ENCODE assay signal across 8 cellular contexts in the genomic region with DNA sequence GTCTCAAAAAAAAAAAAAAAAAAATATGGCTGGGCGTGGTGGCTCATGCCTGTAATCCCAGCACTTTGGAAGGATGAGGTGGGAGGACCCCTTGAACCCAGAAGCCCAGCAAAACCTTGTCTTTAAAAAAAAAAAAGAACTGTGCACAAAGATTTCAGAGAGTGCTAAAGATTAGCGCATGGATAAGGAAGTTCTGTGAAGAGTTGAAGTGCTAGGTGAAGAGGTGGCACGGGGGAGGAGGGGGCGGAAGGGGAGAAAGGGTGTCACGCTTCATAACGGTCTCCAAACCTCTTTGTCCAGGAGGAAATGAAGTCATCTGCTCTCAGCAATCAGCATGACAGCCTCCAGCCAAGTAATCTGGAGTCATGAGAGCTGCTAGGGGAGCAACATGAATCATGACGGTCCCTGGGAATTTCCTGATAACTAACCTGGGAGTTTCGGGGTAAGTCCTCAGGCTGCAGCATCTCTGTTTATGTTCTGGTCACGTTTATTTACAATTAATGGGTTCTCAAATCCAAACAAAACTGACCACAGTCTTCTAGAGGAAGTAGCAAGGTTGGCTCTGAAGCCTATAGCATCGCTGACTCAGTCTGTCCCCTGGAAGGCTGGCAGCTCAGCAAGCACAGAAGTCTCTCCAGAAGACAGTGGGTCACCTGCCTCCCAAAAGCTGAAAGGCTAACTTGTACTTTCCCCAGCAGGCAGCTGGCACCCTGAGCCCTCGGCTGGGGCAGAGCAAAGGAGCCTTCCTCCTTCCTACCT. TPM values are rescaled to one million over a fixed set of nuclear protein-coding genes. Genes with fewer than 3 reads are reported as not detected.
A peak's percentile ranks its signal among the peaks of the same experiment; 100 is the strongest.
DNase-seq lines count a peak whose midpoint lies in the region; ATAC-seq, FAIRE-seq and TF ChIP-seq lines count a peak whose summit lies in the region.

No MANE protein-coding gene starts in this region.

- FAIRE-seq in TTC549 (lab: Jason Lieb, UNC) = peak; percentile 68

- H3K9me3 Mint-ChIP-seq in nephron (no peaks in the 10 kb centered on the region), endothelial cell (ENCODE audit: unreplicated experiment) (no peaks in the 10 kb centered on the region)

- no peak overlapping the region for H3K27ac ChIP-seq in HUES6 (ENCODE audit: low read depth, low read length)

- TF ChIP-seq CTCF in nephron (IDR thresholded peaks at IDR 0.05; ENCODE audit: unreplicated experiment in 3 of 3) (no peak), endothelial cell (IDR thresholded peaks at IDR 0.05; ENCODE audit: unreplicated experiment) (no peak)

- peak overlapping the region in 2 of 3 experiments; percentile 26 to 52 for H3K4me3 Mint-ChIP-seq in nephron
- no peak overlapping the region for H3K4me3 Mint-ChIP-seq in endothelial cell (ENCODE audit: unreplicated experiment)

- no peak for DNase-seq in activated CD4-positive, CD25-positive, alpha-beta regulatory T cell (lab: John Stamatoyannopoulos, UW)
- DNase-seq in dedifferentiated amniotic fluid mesenchymal stem cell (ENCODE audit: extremely low spot score) (peak; percentile 75), iPS-NIHi7 (ENCODE audit: extremely low spot score) (no peak), endothelial cell (ENCODE audit: low spot score) (no peak)

- peaks cover 59% of the 10 kb centered on the region for H3K4me1 ChIP-seq in HUES6 (ENCODE audit: control insufficient read depth, insufficient read depth, low read length)

- peak; percentile 68 to 77 for ATAC-seq in activated CD4-positive, CD25-positive, alpha-beta regulatory T cell treated with anti-CD3 and anti-CD28 coated beads, Interleukin-2, amount 50 U/mL, for 24 hours

- H3K9me3 ChIP-seq in HUES6 (ENCODE audit: control insufficient read depth, insufficient read depth, low read depth, low read length) = no peaks in the 10 kb centered on the region

- H3K27me3 Mint-ChIP-seq in nephron (ENCODE audit: low read depth) (peaks cover 38% of the 10 kb centered on the region), endothelial cell (ENCODE audit: unreplicated experiment) (peaks cover 10% of the 10 kb centered on the region)

- peaks cover 2% of the 10 kb centered on the region; the same call in 1 of the 2 replicates for H3K36me3 ChIP-seq in HUES6 (ENCODE audit: control insufficient read depth, insufficient read depth, low read length)

- H3K27me3 ChIP-seq in HUES6 (ENCODE audit: control insufficient read depth, insufficient read depth, low read length) = peaks cover 38% of the 10 kb centered on the region

- H3K9ac ChIP-seq in HUES6 (ENCODE audit: low read length) = peak overlapping the region; percentile 14

- H3K36me3 Mint-ChIP-seq in nephron (ENCODE audit: low read depth) (no peaks in the 10 kb centered on the region), endothelial cell (ENCODE audit: low read depth, unreplicated experiment) (no peaks in the 10 kb centered on the region)

- H3K4me3 ChIP-seq in HUES6 (ENCODE audit: low read depth, low read length) = peak overlapping the region; percentile 7; the same call in 1 of the 2 replicates

- peak overlapping the region in 1 of 3 experiments; percentile 70 for H3K27ac Mint-ChIP-seq in nephron
- no peak overlapping the region for H3K27ac Mint-ChIP-seq in endothelial cell (ENCODE audit: unreplicated experiment)

- H3K4me1 Mint-ChIP-seq in nephron (peaks cover 47% of the 10 kb centered on the region), endothelial cell (ENCODE audit: unreplicated experiment) (peaks cover 22% of the 10 kb centered on the region)

RNA-seq across cellular contexts. Expression of gene PLAU, which starts 1.9 kb away (rescaled TPM):
- total RNA-seq in endothelial cell (ENCODE audit: unreplicated experiment) = 19.5 TPM

RNA-seq across cellular contexts. Expression of gene CAMK2G, which starts 34.7 kb away (rescaled TPM):
- 27.7 TPM for total RNA-seq in endothelial cell (ENCODE audit: unreplicated experiment)
